Comparison of ENCODE assay signal across 8 cellular contexts in genomic region chr2:162343492-162343823, GRCh38. TPM values are rescaled to one million over a fixed set of nuclear protein-coding genes. Genes with fewer than 3 reads are reported as not detected.
DNase-seq lines count a peak whose midpoint lies in the region; ATAC-seq and TF ChIP-seq lines count a peak whose summit lies in the region.

No MANE protein-coding gene starts in this region.

- no peaks in the 10 kb centered on the region for H3K36me3 ChIP-seq in lung (ENCODE audit: control insufficient read depth in 2 of 2, insufficient read depth in 2 of 2, low read length in 2 of 2)
- no peaks in the 10 kb centered on the region for H3K36me3 ChIP-seq in vagina

- no peak for TF ChIP-seq POLR2A in vagina (IDR thresholded peaks at IDR 0.05)

- intact Hi-C loops in vagina (cut with DNase I), result no loop called here

- no peaks in the 10 kb centered on the region for H3K27me3 Mint-ChIP-seq in stimulated activated naive CD8-positive, alpha-beta T cell treated with anti-CD3 and anti-CD28 coated beads, Interleukin-15, Interleukin-2, amounts not matched to agents 100 ng/mL and 50 ng/mL, for 24 hours

- WGBS in lung, 2 donors, result 37 to 46% methylated on average over 4 of the region's 4 CpGs

- peak overlapping the region; percentile 57 for H3K27ac Mint-ChIP-seq in stimulated activated naive CD8-positive, alpha-beta T cell treated with anti-CD3 and anti-CD28 coated beads, Interleukin-15, Interleukin-2, amounts not matched to agents 100 ng/mL and 50 ng/mL, for 24 hours

- no peak for DNase-seq in stimulated activated naive CD8-positive, alpha-beta T cell treated with anti-CD3 and anti-CD28 coated beads, Interleukin-15, Interleukin-2, amounts not matched to agents 100 U/mL and 50 U/mL, for 24 hours
- no peak for DNase-seq in lung (ENCODE audit: low spot score)
- no peak for DNase-seq in vagina (ENCODE audit: extremely low spot score in 2 of 2)
- no peak for DNase-seq in globus pallidus (ENCODE audit: low spot score)
- DNase-seq in H4 (ENCODE audit: low spot score), result no peak
- DNase-seq in activated effector memory CD4-positive, alpha-beta T cell treated with anti-CD3 and anti-CD28 coated beads, Interleukin-2, amount 50 U/mL, for 16 hours, result no peak

- TF ChIP-seq CTCF in lung (IDR thresholded peaks at IDR 0.05; ENCODE audit: control extremely low read depth, extremely low read depth), result no peak
- TF ChIP-seq CTCF in vagina (IDR thresholded peaks at IDR 0.05), result no peak

- H3K9me3 ChIP-seq in lung (ENCODE audit: control insufficient read depth in 2 of 2, insufficient read depth in 1 of 2, low read length in 1 of 2), result no peaks in the 10 kb centered on the region
- no peaks in the 10 kb centered on the region for H3K9me3 ChIP-seq in vagina

- H3K4me3 Mint-ChIP-seq in stimulated activated naive CD8-positive, alpha-beta T cell treated with anti-CD3 and anti-CD28 coated beads, Interleukin-15, Interleukin-2, amounts not matched to agents 100 ng/mL and 50 ng/mL, for 24 hours, result peak overlapping the region; percentile 90

- peaks cover 10% of the 10 kb centered on the region for H3K4me1 Mint-ChIP-seq in stimulated activated naive CD8-positive, alpha-beta T cell treated with anti-CD3 and anti-CD28 coated beads, Interleukin-15, Interleukin-2, amounts not matched to agents 100 ng/mL and 50 ng/mL, for 24 hours (ENCODE audit: low read depth)

- H3K4me1 ChIP-seq in lung (ENCODE audit: control insufficient read depth in 2 of 2, insufficient read depth in 2 of 2, low read length in 2 of 2), result peaks cover 1 to 8% of the 10 kb centered on the region in 2 donors
- peaks cover 6% of the 10 kb centered on the region for H3K4me1 ChIP-seq in vagina

- no peak for ATAC-seq in stimulated activated naive CD8-positive, alpha-beta T cell treated with anti-CD3 and anti-CD28 coated beads, Interleukin-15, Interleukin-2, amounts not matched to agents 100 U/mL and 50 U/mL, for 24 hours
- ATAC-seq in lung (ENCODE audit: insufficient read depth, low FRiP score), result no peak

- H3K9me3 Mint-ChIP-seq in stimulated activated naive CD8-positive, alpha-beta T cell treated with anti-CD3 and anti-CD28 coated beads, Interleukin-15, Interleukin-2, amounts not matched to agents 100 ng/mL and 50 ng/mL, for 24 hours, result no peaks in the 10 kb centered on the region

- no peaks in the 10 kb centered on the region for H3K36me3 Mint-ChIP-seq in stimulated activated naive CD8-positive, alpha-beta T cell treated with anti-CD3 and anti-CD28 coated beads, Interleukin-15, Interleukin-2, amounts not matched to agents 100 ng/mL and 50 ng/mL, for 24 hours (ENCODE audit: low read depth)

- H3K27me3 ChIP-seq in lung (ENCODE audit: control insufficient read depth, insufficient read depth) (no peaks in the 10 kb centered on the region), vagina (no peaks in the 10 kb centered on the region)

- peak overlapping the region; percentile 16 for H3K27ac ChIP-seq in angular gyrus (ENCODE audit: low read depth, low read length)
- H3K27ac ChIP-seq in lung (ENCODE audit: low read depth in 1 of 2, low read length in 1 of 2), result peak overlapping the region in 1 of 2 donors; percentile 36
- H3K27ac ChIP-seq in vagina, result no peak overlapping the region

- H3K4me3 ChIP-seq in lung, result peak overlapping the region; percentile 95
- H3K4me3 ChIP-seq in vagina, result peak overlapping the region; percentile 64 to 83

RNA-seq across cellular contexts. Expression of gene GCA, which starts 0.5 kb away (rescaled TPM):
- total RNA-seq in lung, result 10 to 100 TPM; 38.7 to 74.6 TPM
- 100 to 1,000 TPM in 1 of 2 donors, 10 to 100 TPM in 1; 34.1 to 220 TPM for polyA plus RNA-seq in lung
- 13.5 TPM for total RNA-seq in vagina
- 11.3 and 16.8 TPM in 2 replicates for total RNA-seq in H4 (2014; rRNA removed; shearing (Covaris generic))

RNA-seq across cellular contexts. Expression of gene IFIH1, which starts 25.0 kb away (rescaled TPM):
- total RNA-seq in lung (10 to 100 TPM; 21.5 to 26.1 TPM), vagina (12.3 TPM)
- 10 to 100 TPM in 1 of 2 donors, 1 to 10 TPM in 1; 9.4 to 18.7 TPM for polyA plus RNA-seq in lung
- 15.8 and 18.6 TPM in 2 replicates for total RNA-seq in H4 (2014; rRNA removed; shearing (Covaris generic))
